In genomic region chrX:97168646-97169045, GRCh38 we compare ENCODE assay signal across 1 cellular context.
TF ChIP-seq lines count a peak whose summit lies in the region.

No MANE protein-coding gene starts in this region.

TF ChIP-seq in WTC11, 78 proteins besides CTCF, POLR2A, EP300 and RAD21 (continued from another document):
- TF ChIP-seq HMGXB4 (CRISPR knock-in tag; IDR thresholded peaks at IDR 0.05) (no peak), ZNF317 (CRISPR knock-in tag; IDR thresholded peaks at IDR 0.05; ENCODE audit: borderline replicate concordance, low read depth) (no peak), TCF7 (CRISPR knock-in tag; IDR thresholded peaks at IDR 0.05; ENCODE audit: low read depth) (no peak), ZNF219 (CRISPR knock-in tag; IDR thresholded peaks at IDR 0.05; ENCODE audit: borderline replicate concordance) (no peak), FOXP1 (CRISPR knock-in tag; IDR thresholded peaks at IDR 0.05; ENCODE audit: borderline replicate concordance) (no peak)
TF ChIP-seq in WTC11: peak in this region for 0.
